In genomic region chr1:6038603-6039002, GRCh38 we compare ENCODE assay signal across 19 cellular contexts. TPM values are rescaled to one million over a fixed set of nuclear protein-coding genes. Genes with fewer than 3 reads are reported as not detected.
DNase-seq lines count a peak whose midpoint lies in the region; ATAC-seq, FAIRE-seq and TF ChIP-seq lines count a peak whose summit lies in the region.
"Had no signal": no experiment of that assay in that cellular context is flagged by ENCODE, and none has a peak within 500 bp of the region (broad histone marks: within the 10 kb centered on the region; RNA-seq: fewer than 3 reads in every experiment).

No MANE protein-coding gene starts in this region.

- H3K4me3 ChIP-seq in BLaER1, result no peak overlapping the region
- H3K4me3 ChIP-seq in Loucy (ENCODE audit: low read length, poor library complexity, severe bottlenecking), result no peak overlapping the region
- no peak overlapping the region for H3K4me3 ChIP-seq in H1 (ENCODE audit: extremely low read depth in 1 of 4, insufficient read depth in 2 of 4, low read depth in 3 of 4, low read length in 4 of 4)
- H3K4me3 ChIP-seq in neuronal stem cell (ENCODE audit: low read length in 2 of 2), result no peak overlapping the region
- no peak overlapping the region for H3K4me3 ChIP-seq in SJCRH30
- H3K4me3 ChIP-seq: GM12878 had no signal

- no peak overlapping the region for H3K9ac ChIP-seq in BLaER1
- peak overlapping the region; percentile 6 for H3K9ac ChIP-seq in Loucy (ENCODE audit: low read depth, low read length, poor library complexity, severe bottlenecking)
- H3K9ac ChIP-seq in H1 (replicated peaks in 1 of 4; ENCODE audit: extremely low read depth in 1 of 4, low read depth in 3 of 4, low read length in 3 of 4), result no peak overlapping the region
- H3K9ac ChIP-seq in neuronal stem cell (ENCODE audit: low read depth, low read length, poor library complexity), result no peak overlapping the region

- H4K91ac ChIP-seq in H1 (replicated peaks; ENCODE audit: insufficient read length, low read length), result no peak overlapping the region
- no peak overlapping the region for H4K91ac ChIP-seq in neuronal stem cell (ENCODE audit: low read depth, low read length, poor library complexity)

- H3K4ac ChIP-seq in H1 (replicated peaks; ENCODE audit: insufficient read length, low read depth, low read length) (no peak overlapping the region), neuronal stem cell (ENCODE audit: low read length) (no peak overlapping the region)

- H3K18ac ChIP-seq in H1 (ENCODE audit: extremely low read depth, low read length), result no peak overlapping the region; the same call in 1 of the 2 replicates
- H3K18ac ChIP-seq in neuronal stem cell (ENCODE audit: low read length), result peak overlapping the region; percentile 48

- H2AK5ac ChIP-seq in H1 (ENCODE audit: low read depth, low read length) (no peak overlapping the region), neuronal stem cell (ENCODE audit: low read depth, low read length) (no peak overlapping the region)

- H3K9me3 ChIP-seq in BLaER1 (no peaks in the 10 kb centered on the region), Loucy (ENCODE audit: insufficient read depth, low read depth, low read length) (no peaks in the 10 kb centered on the region), H1 (ENCODE audit: insufficient read depth in 2 of 2, low read depth in 1 of 2, low read length in 1 of 2) (no peaks in the 10 kb centered on the region), neuronal stem cell (replicated peaks in 1 of 2; ENCODE audit: control insufficient read depth in 2 of 2, insufficient read depth in 1 of 2, low read depth in 1 of 2, low read length in 2 of 2) (no peaks in the 10 kb centered on the region), SJCRH30 (replicated peaks) (no peaks in the 10 kb centered on the region)

- H3K36me3 Mint-ChIP-seq in effector memory CD8-positive, alpha-beta T cell (ENCODE audit: insufficient read depth), result peaks cover 49% of the 10 kb centered on the region

- H3K79me2 ChIP-seq in Loucy (ENCODE audit: insufficient read depth, low read length), result peaks cover 93% of the 10 kb centered on the region
- H3K79me2 ChIP-seq in H1 (ENCODE audit: control insufficient read depth in 1 of 2, insufficient read depth in 2 of 2, low read length in 2 of 2), result no peaks in the 10 kb centered on the region

- peaks cover 17% of the 10 kb centered on the region for H3F3A ChIP-seq in Loucy (ENCODE audit: low read depth)

- H2BK5ac ChIP-seq in H1 (ENCODE audit: low read depth, low read length) (no peak overlapping the region), neuronal stem cell (ENCODE audit: low read length) (no peak overlapping the region)

- H3K4me1 Mint-ChIP-seq in effector memory CD8-positive, alpha-beta T cell (ENCODE audit: low read depth in 2 of 2), result peaks cover 46 to 51% of the 10 kb centered on the region in 2 donors

- H3K23ac ChIP-seq in H1 (ENCODE audit: insufficient read length) (no peak overlapping the region), neuronal stem cell (ENCODE audit: low read depth, low read length, poor library complexity) (peak overlapping the region; percentile 34)

- H3K27ac Mint-ChIP-seq in effector memory CD8-positive, alpha-beta T cell, result peak overlapping the region in 1 of 2 donors; percentile 78
- H3K27ac Mint-ChIP-seq: CD4-positive, alpha-beta T cell had no signal

- ATAC-seq in HG03108 (IDR thresholded peaks at IDR 0.05; ENCODE audit: unreplicated experiment), result no peak
- ATAC-seq in effector memory CD8-positive, alpha-beta T cell (replicated peaks), result no peak
- ATAC-seq: GM12878, HCT116, HepG2 had no signal

- H3K27me3 ChIP-seq in BLaER1 (no peaks in the 10 kb centered on the region), Loucy (ENCODE audit: insufficient read depth, low read length, poor library complexity, severe bottlenecking) (no peaks in the 10 kb centered on the region), H1 (replicated peaks in 1 of 4; ENCODE audit: control insufficient read depth in 3 of 4, extremely low read depth in 1 of 4, insufficient read depth in 3 of 4, low read length in 3 of 4) (no peaks in the 10 kb centered on the region; a peak in 2 of 7 replicates), neuronal stem cell (ENCODE audit: control insufficient read depth in 3 of 3, insufficient read depth in 3 of 3, low read depth in 1 of 3, low read length in 3 of 3) (peaks cover 0 to 14% (median 4%) of the 10 kb centered on the region in 3 experiments), SJCRH30 (peaks cover 26% of the 10 kb centered on the region)

- no peaks in the 10 kb centered on the region for H3K79me1 ChIP-seq in H1 (ENCODE audit: low read depth, low read length)
- H3K79me1 ChIP-seq in neuronal stem cell (ENCODE audit: low read depth, low read length), result no peaks in the 10 kb centered on the region

- H2BK12ac ChIP-seq in H1 (ENCODE audit: low read depth, low read length), result no peak overlapping the region
- H2BK12ac ChIP-seq in neuronal stem cell (ENCODE audit: low read length), result no peak overlapping the region

- FAIRE-seq in H1 (lab: Jason Lieb, UNC), result no peak
- FAIRE-seq: GM12878, GM18507, H54, HepG2, HTR-8/SVneo had no signal

- TF ChIP-seq POLR2A in H1 (IDR thresholded peaks at IDR 0.05; ENCODE audit: control extremely low read depth in 1 of 2, low read depth in 2 of 2, low read length in 2 of 2), result no peak

- no peak overlapping the region for H2AFZ ChIP-seq in Loucy (ENCODE audit: low read length)
- no peak overlapping the region for H2AFZ ChIP-seq in H1 (ENCODE audit: low read length)
- H2AFZ ChIP-seq in neuronal stem cell (ENCODE audit: low read length), result no peak overlapping the region

- no peak overlapping the region for H3K14ac ChIP-seq in H1 (ENCODE audit: insufficient read length)
- H3K14ac ChIP-seq in neuronal stem cell (ENCODE audit: low read length), result no peak overlapping the region

- TF ChIP-seq CTCF in Loucy (conservative IDR thresholded peaks at IDR 0.05; ENCODE audit: low read length) (no peak), H1 (IDR thresholded peaks at IDR 0.05; ENCODE audit: control extremely low read depth in 1 of 3, insufficient read depth in 1 of 3, low read depth in 1 of 3, low read length in 3 of 3) (no peak)

- peak overlapping the region in 1 of 2 donors; percentile 49 for H3K4me3 Mint-ChIP-seq in effector memory CD8-positive, alpha-beta T cell
- H3K4me3 Mint-ChIP-seq: CD4-positive, alpha-beta T cell had no signal

- no peak overlapping the region for H2BK15ac ChIP-seq in H1 (ENCODE audit: low read length)
- peak overlapping the region; percentile 11 for H2BK15ac ChIP-seq in neuronal stem cell (ENCODE audit: low read length)

- H3K27me3 Mint-ChIP-seq in effector memory CD8-positive, alpha-beta T cell, result no peaks in the 10 kb centered on the region
- H3K27me3 Mint-ChIP-seq: CD4-positive, alpha-beta T cell had no signal

- H3K23me2 ChIP-seq in H1 (ENCODE audit: low read depth, low read length), result 0 out of 2 replicates have a peak, but pooled peaks cover 3% of the 10 kb centered on the region

- H3K9me2 ChIP-seq in Loucy (replicated peaks; ENCODE audit: low read depth, low read length), result no peaks in the 10 kb centered on the region

- H4K20me1 ChIP-seq in BLaER1 (peaks cover 99% of the 10 kb centered on the region), Loucy (ENCODE audit: insufficient read depth, low read length, poor library complexity, severe bottlenecking) (peaks cover 93% of the 10 kb centered on the region), H1 (replicated peaks in 1 of 2; ENCODE audit: control insufficient read depth in 1 of 2, insufficient read depth in 2 of 2, low read length in 2 of 2) (peaks cover 2 to 6% of the 10 kb centered on the region in 2 experiments)

- H3K27ac ChIP-seq in BLaER1 (peak overlapping the region; percentile 56; the same call in 1 of the 2 replicates), H1 (ENCODE audit: low read depth, low read length) (no peak overlapping the region), neuronal stem cell (replicated peaks; ENCODE audit: low read length) (no peak overlapping the region), SJCRH30 (no peak overlapping the region)

- H3K36me3 ChIP-seq in BLaER1, result peaks cover 63% of the 10 kb centered on the region
- H3K36me3 ChIP-seq in Loucy (ENCODE audit: insufficient read depth, low read length), result peaks cover 63% of the 10 kb centered on the region; the same call in 1 of the 2 replicates
- no peaks in the 10 kb centered on the region for H3K36me3 ChIP-seq in H1 (ENCODE audit: control insufficient read depth in 2 of 4, insufficient read depth in 4 of 4, low read length in 3 of 4)
- no peaks in the 10 kb centered on the region for H3K36me3 ChIP-seq in neuronal stem cell (replicated peaks in 1 of 2; ENCODE audit: control insufficient read depth in 2 of 2, insufficient read depth in 2 of 2, low read length in 2 of 2)
- H3K36me3 ChIP-seq in SJCRH30, result no peaks in the 10 kb centered on the region

- H2BK20ac ChIP-seq in H1 (ENCODE audit: low read length), result no peak overlapping the region

- CTCF ChIA-PET in H1 (lab: Charles Lee; ENCODE audit: partially characterized antibody), result interaction anchor here (0.6 to 1.6 kb wide), 6 partner anchors 9 to 133 kb away, joined by 3 to 5 read pairs (median 3); no protein-coding TSS in a partner anchor

- H4K8ac ChIP-seq in H1 (ENCODE audit: extremely low read depth, insufficient read depth, low read length), result no peak overlapping the region
- H4K8ac ChIP-seq in neuronal stem cell (ENCODE audit: low read depth, low read length), result no peak overlapping the region

- TF ChIP-seq RAD21 in H1 (IDR thresholded peaks at IDR 0.05 in 1 of 2, conservative IDR thresholded peaks at IDR 0.05 in 1 of 2; ENCODE audit: low read depth in 2 of 2, low read length in 2 of 2), result no peak

- no peak for TF ChIP-seq EP300 in H1 (IDR thresholded peaks at IDR 0.05; ENCODE audit: borderline replicate concordance in 1 of 2, low read depth in 2 of 2, low read length in 2 of 2)

- peaks cover 98% of the 10 kb centered on the region for H3K4me1 ChIP-seq in BLaER1
- H3K4me1 ChIP-seq in Loucy (ENCODE audit: insufficient read depth, low read length, poor library complexity, severe bottlenecking), result peaks cover 79% of the 10 kb centered on the region
- H3K4me1 ChIP-seq in H1 (replicated peaks in 1 of 4; ENCODE audit: control insufficient read depth in 3 of 4, insufficient read depth in 4 of 4, low read length in 3 of 4), result peaks cover 0 to 13% (median 7%) of the 10 kb centered on the region in 4 experiments; a peak in 5 of 7 replicates
- H3K4me1 ChIP-seq in neuronal stem cell (ENCODE audit: control insufficient read depth in 2 of 2, insufficient read depth in 1 of 2, low read depth in 1 of 2, low read length in 2 of 2), result peaks cover 3 to 8% of the 10 kb centered on the region in 2 donors
- no peaks in the 10 kb centered on the region for H3K4me1 ChIP-seq in SJCRH30

- DNase-seq in H1 (ENCODE audit: low read depth in 1 of 2, low spot score in 2 of 2), result no peak
- DNase-seq in neuronal stem cell (ENCODE audit: low spot score), result no peak
- no peak for DNase-seq in effector memory CD8-positive, alpha-beta T cell
- DNase-seq in SJCRH30, result no peak
- DNase-seq: 8988T; AML-193; C1 segment of cervical spinal cord; Calu3; CD4-positive, alpha-beta T cell; DMS 273 treated with DMSO at 0.1 percent for 48 hours had no signal

- POLR2A ChIA-PET in H1 (lab: Charles Lee; ENCODE audit: partially characterized antibody), result no interaction called here

- H3K56ac ChIP-seq in H1 (replicated peaks; ENCODE audit: insufficient read length, low read depth, low read length), result no peak overlapping the region

- H2BK120ac ChIP-seq in H1 (replicated peaks; ENCODE audit: low read depth, low read length) (no peak overlapping the region), neuronal stem cell (ENCODE audit: low read depth, low read length) (no peak overlapping the region)

- H4K5ac ChIP-seq in H1 (ENCODE audit: insufficient read length, low read depth, low read length), result no peak overlapping the region

- 92% methylated on average over 7 of the region's 7 CpGs; no CpG with 5 or more reads in 1 of the 2 experiments for WGBS in H1 (ENCODE audit: extremely low coverage in 1 of 2, insufficient coverage in 1 of 2, insufficient read length in 1 of 2, insufficient replicate concordance in 2 of 2, low coverage in 1 of 2, low lambda C conversion rate in 2 of 2, missing lambda C conversion rate in 1 of 2), 2 experiments
- WGBS in neuronal stem cell (ENCODE audit: extremely low coverage in 2 of 2, insufficient read length in 2 of 2, insufficient replicate concordance in 1 of 2), 2 donors, result no CpG with 5 or more reads among the region's 7 CpGs

- no peaks in the 10 kb centered on the region for H3K9me3 Mint-ChIP-seq in effector memory CD8-positive, alpha-beta T cell
- H3K9me3 Mint-ChIP-seq: CD4-positive, alpha-beta T cell had no signal

- H3K4me2 ChIP-seq in BLaER1 (peak overlapping the region; percentile 92), Loucy (ENCODE audit: low read depth, low read length, poor library complexity, severe bottlenecking) (peak overlapping the region; percentile 78), H1 (ENCODE audit: insufficient read depth in 1 of 2, low read depth in 2 of 2, low read length in 2 of 2) (no peak overlapping the region), neuronal stem cell (ENCODE audit: insufficient read depth, low read length, poor library complexity, severe bottlenecking) (no peak overlapping the region)

RNA-seq across cellular contexts. Expression of gene KCNAB2, which starts 7.1 kb away (rescaled TPM):
- 7.0 and 7.1 TPM in 2 replicates for total RNA-seq in H1 (2021; fragmentation: NEBNext Ultra II Directional; extraction: Animal tissue kit (Norgen Biotek cat#: 25700))
- 4.5 and 6.2 TPM in 2 replicates for polyA plus RNA-seq in H1 (2011; rRNA removed)
- 5.9 TPM for polyA plus RNA-seq in H1 (2011; cell fraction: cytosol; rRNA removed)
- polyA plus RNA-seq in H1 (2011; cell fraction: nucleus; rRNA removed), result 19.4 TPM
- 7.0 to 8.9 TPM (median 7.3 TPM) in 4 replicates for polyA plus RNA-seq in H1 (2012, experiment 1 of 2)
- polyA plus RNA-seq in H1 (2012, experiment 2 of 2), result 5.2 TPM
- 2.9 TPM for polyA plus RNA-seq in H1 (2013, experiment 1 of 2)
- polyA plus RNA-seq in H1 (2013, experiment 2 of 2), result 2.9 TPM
- 3.6 and 4.9 TPM in 2 replicates for polyA minus RNA-seq in H1 (2011; rRNA and poly(A)+ RNA removed)
- polyA minus RNA-seq in H1 (2011; cell fraction: cytosol; rRNA and poly(A)+ RNA removed), result 5.2 TPM
- polyA minus RNA-seq in H1 (2011; cell fraction: nucleus; rRNA and poly(A)+ RNA removed), result 6.5 TPM
- 5.4 TPM for polyA plus RNA-seq in neuronal stem cell (2013, experiment 1 of 2)
- 6.0 TPM for polyA plus RNA-seq in neuronal stem cell (2013, experiment 2 of 2)
- total RNA-seq in SJCRH30 (2014; rRNA removed; shearing (Covaris generic)), result 0.56 and 0.77 TPM in 2 replicates

RNA-seq across cellular contexts. Expression of gene NPHP4, which starts 46.4 kb away (rescaled TPM):
- 13.6 and 14.0 TPM in 2 replicates for total RNA-seq in H1 (2021; fragmentation: NEBNext Ultra II Directional; extraction: Animal tissue kit (Norgen Biotek cat#: 25700))
- polyA plus RNA-seq in H1 (2011; rRNA removed), result 5.8 and 10.3 TPM in 2 replicates
- 7.2 TPM for polyA plus RNA-seq in H1 (2011; cell fraction: cytosol; rRNA removed)
- 37.6 TPM for polyA plus RNA-seq in H1 (2011; cell fraction: nucleus; rRNA removed)
- polyA plus RNA-seq in H1 (2012, experiment 1 of 2), result 8.5 to 11.5 TPM (median 11.0 TPM) in 4 replicates
- polyA plus RNA-seq in H1 (2012, experiment 2 of 2), result 5.8 TPM
- 4.3 TPM for polyA plus RNA-seq in H1 (2013, experiment 1 of 2)
- polyA plus RNA-seq in H1 (2013, experiment 2 of 2), result 3.9 TPM
- 8.3 and 8.4 TPM in 2 replicates for polyA minus RNA-seq in H1 (2011; rRNA and poly(A)+ RNA removed)
- polyA minus RNA-seq in H1 (2011; cell fraction: cytosol; rRNA and poly(A)+ RNA removed), result 8.1 TPM
- 17.8 TPM for polyA minus RNA-seq in H1 (2011; cell fraction: nucleus; rRNA and poly(A)+ RNA removed)
- polyA plus RNA-seq in neuronal stem cell (2013, experiment 1 of 2), result 9.7 TPM
- 9.5 TPM for polyA plus RNA-seq in neuronal stem cell (2013, experiment 2 of 2)
- 6.4 and 7.3 TPM in 2 replicates for total RNA-seq in SJCRH30 (2014; rRNA removed; shearing (Covaris generic))

Comparison
In these comparisons a context has a peak if more than half of its experiments do, and no peak if none do; other contexts are left out.
1. H3K4me2 ChIP-seq: peak in BLaER1 (single experiment) and Loucy (single experiment); none in H1 (0 of 2) and neuronal stem cell (single experiment).